ENCODE assay signal across 16 cellular contexts in the genomic region with DNA sequence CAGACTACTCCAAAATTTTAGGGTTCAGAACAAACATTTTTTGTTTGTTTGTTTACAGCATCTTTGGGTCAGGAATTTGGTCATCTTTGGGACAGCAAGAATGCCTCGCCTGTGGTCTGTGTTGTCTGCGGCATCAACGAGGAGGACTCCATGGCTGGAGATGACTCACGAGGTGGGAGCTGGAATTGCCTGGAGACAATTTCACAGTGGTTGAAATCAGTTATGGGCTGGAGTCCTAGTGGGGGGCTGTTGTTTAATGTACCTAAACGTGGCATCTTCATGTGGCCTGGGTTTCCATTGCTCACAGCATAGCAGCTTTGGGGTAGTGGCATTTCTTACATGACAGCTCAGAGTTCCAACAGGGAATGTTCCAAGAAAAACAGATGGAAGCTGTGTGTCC.
DNase-seq lines count a peak whose midpoint lies in the region; TF ChIP-seq lines count a peak whose summit lies in the region.
"Had no signal": no experiment of that assay in that cellular context is flagged by ENCODE, and none has a peak within 500 bp of the region (broad histone marks: within the 10 kb centered on the region; RNA-seq: fewer than 3 reads in every experiment).

No MANE protein-coding gene starts in this region.

- no peak overlapping the region for H3K27ac ChIP-seq in MM.1S (ENCODE audit: low read length)
- H3K27ac ChIP-seq: SJSA1 had no signal

- H3K79me2 ChIP-seq in MM.1S (ENCODE audit: low read length) = no peaks in the 10 kb centered on the region

- no peak for TF ChIP-seq CTCF in MM.1S (IDR thresholded peaks at IDR 0.05; ENCODE audit: low read length)

- no peaks in the 10 kb centered on the region for H3K36me3 ChIP-seq in MM.1S (replicated peaks; ENCODE audit: insufficient read depth, low read length)
- H3K36me3 ChIP-seq: SJSA1 had no signal

- peak; percentile 58 for DNase-seq in ELR (ENCODE audit: low read depth)
- DNase-seq in RPMI7951 (ENCODE audit: low read depth) = peak; percentile 96
- peak; percentile 1 for DNase-seq in cerebellum (ENCODE audit: low spot score)
- no peak for DNase-seq in foreskin melanocyte
- no peak for DNase-seq in NCI-H774 (lab: John Stamatoyannopoulos, UW)
- no peak for DNase-seq in MM.1S
- no peak for DNase-seq in HEK293T (ENCODE audit: extremely low spot score)
- DNase-seq: ACHN, DMS 273 treated with DMSO at 0.1 percent for 48 hours, DND-41, Karpas-422, NCI-H1694 treated with DMSO at 0.1 percent for 48 hours, NCI-H748 treated with DMSO at 0.1 percent for 48 hours had no signal

- H4K20me1 ChIP-seq in MM.1S (ENCODE audit: insufficient read depth, low read length) = no peaks in the 10 kb centered on the region

- H3K27me3 ChIP-seq in MM.1S (replicated peaks; ENCODE audit: insufficient read depth, low read length) = no peaks in the 10 kb centered on the region
- H3K27me3 ChIP-seq: SJSA1 had no signal

- no peak overlapping the region for H3K4me2 ChIP-seq in MM.1S (ENCODE audit: low read depth, low read length)
- H3K4me2 ChIP-seq: GM23338 had no signal

- no peak overlapping the region for H2AFZ ChIP-seq in MM.1S (ENCODE audit: low read length)
- H2AFZ ChIP-seq: GM23338 had no signal

- H3K9me2 ChIP-seq in MM.1S (replicated peaks; ENCODE audit: insufficient read depth, low read length) = no peaks in the 10 kb centered on the region

- H3K4me1 ChIP-seq in MM.1S (ENCODE audit: low read length) = no peaks in the 10 kb centered on the region
- H3K4me1 ChIP-seq: SJSA1 had no signal

- H3K4me3 ChIP-seq in MM.1S (ENCODE audit: low read length) = no peak overlapping the region
- H3K4me3 ChIP-seq: GM12878, GM23338, SJSA1 had no signal

- POLR2A ChIA-PET in HEK293T (lab: Yijun Ruan, JAX) = no interaction called here

- no peaks in the 10 kb centered on the region for H3F3A ChIP-seq in MM.1S (ENCODE audit: insufficient read depth, low read length)

- CTCF ChIA-PET in HEK293T (lab: Yijun Ruan, JAX) = no interaction called here

- H3K9me3 ChIP-seq in MM.1S (replicated peaks; ENCODE audit: insufficient read depth, low read length) = no peaks in the 10 kb centered on the region
- H3K9me3 ChIP-seq: SJSA1 had no signal

- no peak overlapping the region for H3K9ac ChIP-seq in MM.1S (ENCODE audit: low read length)

TF ChIP-seq in HEK293T, 16 proteins besides CTCF, POLR2A, EP300 and RAD21:
- no peak for TF ChIP-seq LEF1 (IDR thresholded peaks at IDR 0.05; ENCODE audit: borderline replicate concordance)
- no peak for TF ChIP-seq FOXM1 (IDR thresholded peaks at IDR 0.05; ENCODE audit: borderline replicate concordance)
- no peak for TF ChIP-seq FOXK2 (IDR thresholded peaks at IDR 0.05)
- TF ChIP-seq ELF4 (IDR thresholded peaks at IDR 0.05) = no peak
- no peak for TF ChIP-seq CTBP1 (IDR thresholded peaks at IDR 0.05; ENCODE audit: borderline replicate concordance)
- no peak for TF ChIP-seq PKNOX1 (IDR thresholded peaks at IDR 0.05)
- no peak for TF ChIP-seq SUZ12 (IDR thresholded peaks at IDR 0.05)
- no peak for TF ChIP-seq ZNF384 (IDR thresholded peaks at IDR 0.05)
- TF ChIP-seq SP1 (IDR thresholded peaks at IDR 0.05) = no peak
- TF ChIP-seq TARDBP (IDR thresholded peaks at IDR 0.05) = no peak
- TF ChIP-seq L3MBTL2 (conservative IDR thresholded peaks at IDR 0.05) = no peak
- no peak for TF ChIP-seq BHLHE40 (IDR thresholded peaks at IDR 0.05; ENCODE audit: borderline replicate concordance)
- TF ChIP-seq HDGF (IDR thresholded peaks at IDR 0.05; ENCODE audit: borderline replicate concordance) = no peak
- TF ChIP-seq ARNT (IDR thresholded peaks at IDR 0.05) = no peak
- no peak for TF ChIP-seq FOXA1 (IDR thresholded peaks at IDR 0.05)
- no peak for TF ChIP-seq NFRKB (IDR thresholded peaks at IDR 0.05)

Comparison
In these comparisons a context has a peak if more than half of its experiments do, and no peak if none do; other contexts are left out.
1. DNase-seq: peak in ELR (single experiment), RPMI7951 (single experiment) and cerebellum (single experiment); none in foreskin melanocyte (single experiment), NCI-H774 (single experiment), MM.1S (single experiment) and HEK293T (single experiment).